Comparison of ENCODE assay signal across 11 cellular contexts in genomic region chr17:76268991-76269981, GRCh38. TPM values are rescaled to one million over a fixed set of nuclear protein-coding genes. Genes with fewer than 3 reads are reported as not detected.
DNase-seq lines count a peak whose midpoint lies in the region; ATAC-seq, FAIRE-seq and TF ChIP-seq lines count a peak whose summit lies in the region.
"Had no signal": no experiment of that assay in that cellular context is flagged by ENCODE, and none has a peak within 500 bp of the region (broad histone marks: within the 10 kb centered on the region; RNA-seq: fewer than 3 reads in every experiment).

No MANE protein-coding gene starts in this region.

- CTCF ChIA-PET in CD4-positive, alpha-beta T cell (lab: Charles Lee): interaction anchor here (0.7 to 6.5 kb wide), 10 partner anchors 10 to 148 kb away, joined by 3 to 29 read pairs (median 3); no protein-coding TSS in a partner anchor
- CTCF ChIA-PET in IMR-90 (lab: Yijun Ruan, JAX) (interaction anchor here (1.7 kb wide), 1 partner anchor 10 kb away, joined by 6 read pairs; no protein-coding TSS in a partner anchor), GM12878 (lab: Yijun Ruan, JAX) (interaction anchor here (0.7 to 10.6 kb wide), 7 partner anchors 10 to 146 kb away, joined by 3 to 160 read pairs (median 6); no protein-coding TSS in a partner anchor)

- SMC1A ChIA-PET in GM12878 (lab: Charles Lee; ENCODE audit: uncharacterized antibody, unreplicated experiment): interaction anchor here (0.9 to 10.2 kb wide), 10 partner anchors 9 to 144 kb away, joined by 3 to 152 read pairs (median 14); no protein-coding TSS in a partner anchor

- H4K5ac ChIP-seq in IMR-90 (ENCODE audit: low read depth, low read length): no peak overlapping the region

- peaks cover 13% of the 10 kb centered on the region for H3K4me1 ChIP-seq in IMR-90 (ENCODE audit: control insufficient read depth, insufficient read depth, low read length)
- H3K4me1 ChIP-seq in GM12878 (ENCODE audit: control insufficient read depth, insufficient read depth, low read length): peaks cover 48% of the 10 kb centered on the region
- peaks cover 14% of the 10 kb centered on the region for H3K4me1 ChIP-seq in ovary (ENCODE audit: insufficient read depth)

- peaks cover 32 to 58% of the 10 kb centered on the region in 2 experiments for H3K79me1 ChIP-seq in IMR-90 (ENCODE audit: low read depth in 1 of 2, low read length in 2 of 2)

- no peaks in the 10 kb centered on the region for H3K9me3 Mint-ChIP-seq in CD4-positive, alpha-beta T cell
- H3K9me3 Mint-ChIP-seq in natural killer cell treated with Interleukin-12 subunit alpha and Interleukin-12 subunit beta and Interleukin-15 and Interleukin-18, amount 100 ng/mL, for 72 hours: no peaks in the 10 kb centered on the region

- peaks cover 72% of the 10 kb centered on the region for H3K79me2 ChIP-seq in GM12878 (ENCODE audit: control insufficient read depth, insufficient read depth, low read length)

- H3K4me3 ChIP-seq in IMR-90 (ENCODE audit: insufficient read depth, low read depth, low read length): no peak overlapping the region
- H3K4me3 ChIP-seq in GM12878: peak overlapping the region; percentile 84
- no peak overlapping the region for H3K4me3 ChIP-seq in ovary

- H4K91ac ChIP-seq in IMR-90 (ENCODE audit: insufficient read depth, low read depth, low read length): no peak overlapping the region

- POLR2A ChIA-PET in CD4-positive, alpha-beta T cell (lab: Charles Lee): interaction anchor here (0.5 to 14.0 kb wide), 17 partner anchors 11 to 197 kb away, joined by 3 to 394 read pairs (median 4); partner anchors contain the start of genes RNF157 and SRP68
- POLR2A ChIA-PET in IMR-90 (lab: Charles Lee; ENCODE audit: unreplicated experiment): interaction anchor here (0.5 kb wide), 1 partner anchor 107 kb away, joined by 4 read pairs; no protein-coding TSS in a partner anchor
- POLR2A ChIA-PET in GM12878 (lab: Charles Lee): interaction anchor here (0.6 to 17.9 kb wide), 11 partner anchors 7 to 487 kb away, joined by 3 to 427 read pairs (median 4); partner anchors contain the start of genes RNF157 and UBALD2

- no peak overlapping the region for H3K14ac ChIP-seq in IMR-90 (replicated peaks; ENCODE audit: low read depth, low read length)

- TF ChIP-seq EP300 in GM12878 (IDR thresholded peaks at IDR 0.05; ENCODE audit: borderline replicate concordance in 1 of 2, control insufficient read depth in 1 of 2, low read depth in 2 of 2, low read length in 2 of 2) (no peak), ovary (IDR thresholded peaks at IDR 0.05) (no peak)

- no peak for TF ChIP-seq POLR2A in IMR-90 (IDR thresholded peaks at IDR 0.05; ENCODE audit: low read depth, low read length)
- peak; percentile 74; the same call in 1 of the 2 replicates for TF ChIP-seq POLR2A in GM12878 (IDR thresholded peaks at IDR 0.05; ENCODE audit: low read depth, low read length)
- no peak for TF ChIP-seq POLR2A in ovary (IDR thresholded peaks at IDR 0.05)

- no peak overlapping the region for H2BK15ac ChIP-seq in IMR-90 (ENCODE audit: low read depth, low read length)

- H2AFZ ChIP-seq in IMR-90 (replicated peaks; ENCODE audit: low read length, poor library complexity) (no peak overlapping the region), GM12878 (ENCODE audit: control insufficient read depth, low read depth, low read length) (no peak overlapping the region)

- H3K56ac ChIP-seq in IMR-90 (ENCODE audit: extremely low read depth, insufficient read depth, low read length): no peak overlapping the region

- H3K9ac ChIP-seq in IMR-90 (ENCODE audit: low read depth, low read length): no peak overlapping the region
- peak overlapping the region; percentile 93 for H3K9ac ChIP-seq in GM12878 (ENCODE audit: control insufficient read depth, insufficient read depth, low read length)

- in situ Hi-C loops in IMR-90 (cut with MboI; ENCODE audit: low sequenced_read_pairs): no loop called here
- in situ Hi-C loops in GM12878 (cut with MboI): loop anchor here (25.0 kb wide), 2 partner anchors 1193 to 1893 kb away; partner anchors contain the start of gene SYNGR2

- H3K18ac ChIP-seq in IMR-90 (ENCODE audit: low read depth, low read length): no peak overlapping the region

- H4K20me1 ChIP-seq in IMR-90 (ENCODE audit: insufficient read depth, low read length): no peaks in the 10 kb centered on the region
- no peaks in the 10 kb centered on the region for H4K20me1 ChIP-seq in GM12878 (ENCODE audit: control insufficient read depth, insufficient read depth)

- no peak for FAIRE-seq in GM12878 (lab: Jason Lieb, UNC)
- FAIRE-seq: G401.6 had no signal

- 0 out of 2 replicates have a peak overlapping the region, but pooled peaks have one; percentile 32 for H3K23ac ChIP-seq in IMR-90 (ENCODE audit: low read depth, low read length)

- no peak overlapping the region for H2BK5ac ChIP-seq in IMR-90 (ENCODE audit: low read depth, low read length, poor library complexity, severe bottlenecking)

- H2AK5ac ChIP-seq in IMR-90 (ENCODE audit: low read depth, low read length): no peak overlapping the region

- H3K27ac Mint-ChIP-seq in CD4-positive, alpha-beta T cell: peak overlapping the region; percentile 98
- peak overlapping the region; percentile 97 to 99 for H3K27ac Mint-ChIP-seq in natural killer cell treated with Interleukin-12 subunit alpha and Interleukin-12 subunit beta and Interleukin-15 and Interleukin-18, amount 100 ng/mL, for 72 hours

- H3K4me2 ChIP-seq in IMR-90 (ENCODE audit: low read depth, low read length): no peak overlapping the region
- peak overlapping the region; percentile 99 for H3K4me2 ChIP-seq in GM12878 (ENCODE audit: control insufficient read depth, insufficient read depth)

- no peak overlapping the region; the same call in 1 of the 2 replicates for H3K4ac ChIP-seq in IMR-90 (ENCODE audit: low read depth, low read length)

- no peaks in the 10 kb centered on the region for H3K27me3 ChIP-seq in CD4-positive, alpha-beta T cell (ENCODE audit: control insufficient read depth, insufficient read depth, low read length)
- H3K27me3 ChIP-seq in IMR-90 (ENCODE audit: control insufficient read depth, insufficient read depth, low read length) (no peaks in the 10 kb centered on the region), GM12878 (replicated peaks in 1 of 2; ENCODE audit: control insufficient read depth in 2 of 2, insufficient read depth in 2 of 2, low read length in 1 of 2) (no peaks in the 10 kb centered on the region), ovary (no peaks in the 10 kb centered on the region)

- H2BK120ac ChIP-seq in IMR-90 (ENCODE audit: low read depth, low read length): no peak overlapping the region

- no peak overlapping the region for H4K8ac ChIP-seq in IMR-90 (ENCODE audit: low read depth in 2 of 2, low read length in 2 of 2)

- H3K9me1 ChIP-seq in IMR-90 (ENCODE audit: insufficient read depth, low read length): peaks cover 5% of the 10 kb centered on the region; the same call in 1 of the 2 replicates

- BruUV-seq in IMR-90 (replicated peaks; lab: Mats Ljungman, UMichigan): no TSS peak
- no TSS peak for BruUV-seq in GM12878 (replicated peaks; lab: Mats Ljungman, UMichigan)

- intact Hi-C loops in CD4-positive, alpha-beta T cell (cut with DNase I, micrococcal nuclease): loop anchor here in 1 of 2 experiments (5.0 kb wide), 1 partner anchor 127 kb away; the partner anchor contains the start of gene FOXJ1
- intact Hi-C loops in IMR-90 (cut with micrococcal nuclease) (loop anchor here (5.0 kb wide), 1 partner anchor 132 kb away; no protein-coding TSS in a partner anchor), GM12878 (cut with micrococcal nuclease; ENCODE audit: unreplicated experiment) (loop anchor here (5.0 to 10.0 kb wide), 2 partner anchors 37 to 484 kb away; partner anchors contain the start of gene UNK), ovary (cut with DNase I) (no loop called here)

- H2AK9ac ChIP-seq in IMR-90 (replicated peaks; ENCODE audit: low read depth, low read length, poor library complexity): peak overlapping the region; percentile 20

- peaks cover 55% of the 10 kb centered on the region for H3K36me3 Mint-ChIP-seq in CD4-positive, alpha-beta T cell (ENCODE audit: low read depth)
- peaks cover 7% of the 10 kb centered on the region for H3K36me3 Mint-ChIP-seq in natural killer cell treated with Interleukin-12 subunit alpha and Interleukin-12 subunit beta and Interleukin-15 and Interleukin-18, amount 100 ng/mL, for 72 hours

- 83% methylated on average over 1 of the region's 12 CpGs; no CpG with 5 or more reads in 1 of the 2 experiments for WGBS in IMR-90 (ENCODE audit: extremely low coverage in 2 of 2, insufficient read length in 1 of 2), 2 experiments
- 41% methylated on average over 12 of the region's 12 CpGs for WGBS in GM12878 (ENCODE audit: insufficient coverage, insufficient replicate concordance, low lambda C conversion rate, missing lambda C conversion rate)
- 78 to 83% (median 80%) methylated on average over 12 of the region's 12 CpGs for WGBS in ovary, 3 donors

- H2BK20ac ChIP-seq in IMR-90 (ENCODE audit: low read depth, low read length): no peak overlapping the region

- dilution Hi-C loops in IMR-90 (cut with HindIII; ENCODE audit: low sequenced_read_pairs, unreplicated experiment): no loop called here

- no peak for DNase-seq in CD4-positive, alpha-beta T cell
- DNase-seq in IMR-90 (no peak), GM12878 (ENCODE audit: low read depth, low spot score) (no peak), ovary (no peak), SK-N-DZ (ENCODE audit: low spot score) (no peak), DMS153 treated with DMSO at 0.1 percent for 48 hours (lab: John Stamatoyannopoulos, UW; ENCODE audit: unreplicated experiment) (no peak), NOMO-1 (lab: John Stamatoyannopoulos, UW; ENCODE audit: unreplicated experiment in 2 of 2) (no peak)
- no peak for DNase-seq in natural killer cell treated with Interleukin-12 subunit alpha and Interleukin-12 subunit beta and Interleukin-15 and Interleukin-18, amount 100 ng/mL, for 72 hours (ENCODE audit: low spot score)
- DNase-seq: activated gamma-delta T cell, NCI-H524 had no signal

- H3K4me3 Mint-ChIP-seq in CD4-positive, alpha-beta T cell: peak overlapping the region; percentile 96
- peak overlapping the region; percentile 92 for H3K4me3 Mint-ChIP-seq in natural killer cell treated with Interleukin-12 subunit alpha and Interleukin-12 subunit beta and Interleukin-15 and Interleukin-18, amount 100 ng/mL, for 72 hours

- RAD21 ChIA-PET in GM12878 (lab: Charles Lee; ENCODE audit: unreplicated experiment): interaction anchor here (0.7 to 18.5 kb wide), 14 partner anchors 8 to 365 kb away, joined by 3 to 419 read pairs (median 7); partner anchors contain the start of genes MRPL38 and PRPSAP1

- H3K9me3 ChIP-seq in CD4-positive, alpha-beta T cell (ENCODE audit: control insufficient read depth, low read length): no peaks in the 10 kb centered on the region
- H3K9me3 ChIP-seq in IMR-90 (ENCODE audit: control insufficient read depth, insufficient read depth, low read length): no peaks in the 10 kb centered on the region
- H3K9me3 ChIP-seq in GM12878 (replicated peaks; ENCODE audit: control insufficient read depth, insufficient read depth, low read length): no peaks in the 10 kb centered on the region
- H3K9me3 ChIP-seq in ovary: no peaks in the 10 kb centered on the region

- ATAC-seq in CD4-positive, alpha-beta T cell (ENCODE audit: poor library complexity): no peak
- no peak for ATAC-seq in IMR-90 (ENCODE audit: low read depth)
- ATAC-seq in GM12878: no peak
- ATAC-seq in natural killer cell treated with Interleukin-12 subunit alpha and Interleukin-12 subunit beta and Interleukin-15 and Interleukin-18, amount 100 ng/mL, for 72 hours: no peak

- peak overlapping the region; percentile 91 for H3K27ac ChIP-seq in CD4-positive, alpha-beta T cell (ENCODE audit: low read depth, low read length)
- no peak overlapping the region for H3K27ac ChIP-seq in IMR-90 (ENCODE audit: insufficient read depth, low read length)
- H3K27ac ChIP-seq in GM12878 (ENCODE audit: control insufficient read depth, insufficient read depth): peak overlapping the region; percentile 99
- no peak overlapping the region for H3K27ac ChIP-seq in ovary

- peaks cover 68% of the 10 kb centered on the region for H3K4me1 Mint-ChIP-seq in CD4-positive, alpha-beta T cell (ENCODE audit: low read depth)
- H3K4me1 Mint-ChIP-seq in natural killer cell treated with Interleukin-12 subunit alpha and Interleukin-12 subunit beta and Interleukin-15 and Interleukin-18, amount 100 ng/mL, for 72 hours (ENCODE audit: low read depth in 2 of 2): peaks cover 37 to 39% of the 10 kb centered on the region in 2 donors

- H3K36me3 ChIP-seq in IMR-90 (ENCODE audit: control insufficient read depth, insufficient read depth, low read length): peaks cover 8% of the 10 kb centered on the region
- no peaks in the 10 kb centered on the region; a peak in 1 of 4 replicates for H3K36me3 ChIP-seq in GM12878 (ENCODE audit: control insufficient read depth in 2 of 2, insufficient read depth in 2 of 2, low read length in 1 of 2)
- no peaks in the 10 kb centered on the region for H3K36me3 ChIP-seq in ovary

- TF ChIP-seq CTCF in CD4-positive, alpha-beta T cell (IDR thresholded peaks at IDR 0.05): no peak
- TF ChIP-seq CTCF in IMR-90 (conservative IDR thresholded peaks at IDR 0.05; ENCODE audit: low read depth, low read length): no peak
- no peak for TF ChIP-seq CTCF in GM12878 (IDR thresholded peaks at IDR 0.05 in 2 of 3, conservative IDR thresholded peaks at IDR 0.05 in 1 of 3; ENCODE audit: control insufficient read depth in 2 of 3, extremely low read depth in 1 of 3, insufficient read depth in 1 of 3, low read depth in 3 of 3, low read length in 3 of 3)
- TF ChIP-seq CTCF in ovary (IDR thresholded peaks at IDR 0.05): no peak

- no peaks in the 10 kb centered on the region for H3K27me3 Mint-ChIP-seq in CD4-positive, alpha-beta T cell
- H3K27me3 Mint-ChIP-seq in natural killer cell treated with Interleukin-12 subunit alpha and Interleukin-12 subunit beta and Interleukin-15 and Interleukin-18, amount 100 ng/mL, for 72 hours: no peaks in the 10 kb centered on the region

- TF ChIP-seq RAD21 in IMR-90 (IDR thresholded peaks at IDR 0.05; ENCODE audit: low read length) (no peak), GM12878 (IDR thresholded peaks at IDR 0.05; ENCODE audit: insufficient read depth, low read depth, low read length) (no peak)

RNA-seq across cellular contexts. Expression of gene UBALD2, which starts 4.1 kb away (rescaled TPM):
- total RNA-seq in CD4-positive, alpha-beta T cell: 100 to 1,000 TPM; 253 to 265 TPM
- total RNA-seq in IMR-90 (2012; rRNA removed) (0.90 and 1.4 TPM in 2 replicates), GM12878 (2014; rRNA removed) (54.7 and 63.4 TPM in 2 replicates), GM12878 (2014; rRNA removed; fragmentation: Illumina TruSeq; extraction: Trizol) (12.3 and 17.1 TPM in 2 replicates), GM12878 (2021) (130 and 132 TPM in 2 replicates), ovary (10 to 100 TPM in 6 of 7 donors, 1 to 10 TPM in 1; 6.8 to 21.9 (median 14.4) TPM)
- polyA plus RNA-seq in IMR-90 (2012; rRNA removed) (12.1 and 19.9 TPM in 2 replicates), GM12878 (2011; rRNA removed) (50.3 and 165 TPM in 2 replicates), GM12878 (2014; fragmentation: Illumina TruSeq; extraction: Trizol) (12.1 and 24.0 TPM in 2 replicates), GM12878 (2014; fragmentation: Nextera tagmentation; extraction: Ambion mirVana) (10 to 100 TPM in 1 of 2 experiments, 1 to 10 TPM in 1; 4.4 to 16.4 TPM), GM12878 (2014; rRNA removed) (66.4 and 81.1 TPM in 2 replicates), GM12878 (2016; fragmentation: Nextera tagmentation; extraction: Ambion mirVana) (1 to 10 TPM; 2.8 TPM), ovary (10 to 100 TPM in 1 of 2 donors, 1 to 10 TPM in 1; 3.6 to 13.9 TPM)
- 11.6 and 33.1 TPM in 2 replicates for polyA plus RNA-seq in IMR-90 (2012; cell fraction: cytosol; rRNA removed)
- polyA plus RNA-seq in IMR-90 (2012; cell fraction: nucleus; rRNA removed; ENCODE audit: low replicate concordance): 14.2 and 21.7 TPM in 2 replicates
- total RNA-seq in GM12878 (2013; cell fraction: nucleolus; rRNA removed): 10.7 and 18.0 TPM in 2 replicates
- polyA plus RNA-seq in GM12878 (2011; ENCODE audit: low read depth): 44.7 TPM
- polyA plus RNA-seq in GM12878 (2011; cell fraction: cytosol; rRNA removed): 54.9 and 77.4 TPM in 2 replicates
- polyA plus RNA-seq in GM12878 (2011; cell fraction: nucleus; rRNA removed): 56.6 and 64.5 TPM in 2 replicates
- polyA plus RNA-seq in GM12878 (2012): 98.6 and 132 TPM in 2 replicates
- 24.4 and 40.4 TPM in 2 replicates for polyA minus RNA-seq in GM12878 (2011; rRNA and poly(A)+ RNA removed)
- polyA minus RNA-seq in GM12878 (2011; cell fraction: cytosol; rRNA and poly(A)+ RNA removed): 55.5 and 60.7 TPM in 2 replicates
- polyA minus RNA-seq in GM12878 (2011; cell fraction: nucleus; rRNA and poly(A)+ RNA removed): 18.3 and 30.3 TPM in 2 replicates
- 100 to 1,000 TPM; 216 to 262 TPM for total RNA-seq in natural killer cell treated with Interleukin-12 subunit alpha and Interleukin-12 subunit beta and Interleukin-15 and Interleukin-18, amount 100 ng/mL, for 72 hours
- 14.4 and 39.1 TPM in 2 replicates for polyA plus RNA-seq in SK-N-DZ (2014; cell fraction: cytosol; rRNA removed)
- 14.5 and 26.2 TPM in 2 replicates for polyA plus RNA-seq in SK-N-DZ (2014; cell fraction: nucleus; rRNA removed)

RNA-seq across cellular contexts. Expression of gene RNF157, which starts 29.0 kb away (rescaled TPM):
- 10 to 100 TPM; 18.5 to 21.1 TPM for total RNA-seq in CD4-positive, alpha-beta T cell
- 0.54 and 0.83 TPM in 2 replicates for total RNA-seq in IMR-90 (2012; rRNA removed)
- polyA plus RNA-seq in IMR-90 (2012; rRNA removed): 1.1 and 1.3 TPM in 2 replicates
- 0.56 and 0.93 TPM in 2 replicates for polyA plus RNA-seq in IMR-90 (2012; cell fraction: cytosol; rRNA removed)
- 0.74 and 1.1 TPM in 2 replicates for polyA plus RNA-seq in IMR-90 (2012; cell fraction: nucleus; rRNA removed; ENCODE audit: low replicate concordance)
- 1.4 and 2.8 TPM in 2 replicates for total RNA-seq in GM12878 (2013; cell fraction: nucleolus; rRNA removed)
- total RNA-seq in GM12878 (2014; rRNA removed): 9.7 and 10.4 TPM in 2 replicates
- total RNA-seq in GM12878 (2014; rRNA removed; fragmentation: Illumina TruSeq; extraction: Trizol): 10.4 and 11.8 TPM in 2 replicates
- total RNA-seq in GM12878 (2021): 14.8 and 17.9 TPM in 2 replicates
- 5.8 TPM for polyA plus RNA-seq in GM12878 (2011; ENCODE audit: low read depth)
- 6.0 and 7.3 TPM in 2 replicates for polyA plus RNA-seq in GM12878 (2011; rRNA removed)
- 7.3 and 8.6 TPM in 2 replicates for polyA plus RNA-seq in GM12878 (2011; cell fraction: cytosol; rRNA removed)
- polyA plus RNA-seq in GM12878 (2011; cell fraction: nucleus; rRNA removed): 3.7 and 4.7 TPM in 2 replicates
- 6.4 and 8.4 TPM in 2 replicates for polyA plus RNA-seq in GM12878 (2012)
- 14.1 and 15.9 TPM in 2 replicates for polyA plus RNA-seq in GM12878 (2014; fragmentation: Illumina TruSeq; extraction: Trizol)
- 1 to 10 TPM; 5.2 to 9.5 TPM for polyA plus RNA-seq in GM12878 (2014; fragmentation: Nextera tagmentation; extraction: Ambion mirVana)
- polyA plus RNA-seq in GM12878 (2014; rRNA removed): 12.1 and 12.3 TPM in 2 replicates
- 1 to 10 TPM; 1.4 to 3.4 TPM for polyA plus RNA-seq in GM12878 (2016; fragmentation: Nextera tagmentation; extraction: Ambion mirVana)
- 6.6 and 10.4 TPM in 2 replicates for polyA minus RNA-seq in GM12878 (2011; rRNA and poly(A)+ RNA removed)
- 3.1 and 4.8 TPM in 2 replicates for polyA minus RNA-seq in GM12878 (2011; cell fraction: cytosol; rRNA and poly(A)+ RNA removed)
- 2.5 and 6.2 TPM in 2 replicates for polyA minus RNA-seq in GM12878 (2011; cell fraction: nucleus; rRNA and poly(A)+ RNA removed)
- 100 to 1,000 TPM in 1 of 2 donors, 10 to 100 TPM in 1; 46.6 to 124 TPM for total RNA-seq in natural killer cell treated with Interleukin-12 subunit alpha and Interleukin-12 subunit beta and Interleukin-15 and Interleukin-18, amount 100 ng/mL, for 72 hours
- 1 to 10 TPM; 1.3 to 4.3 (median 2.6) TPM for total RNA-seq in ovary
- polyA plus RNA-seq in ovary: 1 to 10 TPM; 1.4 to 1.9 TPM
- 42.3 and 54.7 TPM in 2 replicates for polyA plus RNA-seq in SK-N-DZ (2014; cell fraction: cytosol; rRNA removed)
- polyA plus RNA-seq in SK-N-DZ (2014; cell fraction: nucleus; rRNA removed): 26.2 and 30.9 TPM in 2 replicates

RNA-seq across cellular contexts. Expression of gene QRICH2, which starts 38.8 kb away (rescaled TPM):
- 1 to 10 TPM; 1.8 to 2.1 TPM for total RNA-seq in CD4-positive, alpha-beta T cell
- total RNA-seq in IMR-90 (2012; rRNA removed) (3.9 and 4.8 TPM in 2 replicates), GM12878 (2014; rRNA removed) (0.23 and 0.27 TPM in 2 replicates), GM12878 (2014; rRNA removed; fragmentation: Illumina TruSeq; extraction: Trizol) (0.18 and 0.27 TPM in 2 replicates), GM12878 (2021) (0.35 and 0.72 TPM in 2 replicates), ovary (1 to 10 TPM; 1.1 to 3.8 (median 1.5) TPM)
- polyA plus RNA-seq in IMR-90 (2012; rRNA removed) (4.3 and 4.7 TPM in 2 replicates), GM12878 (2011; rRNA removed) (0.07 and 0.15 TPM in 2 replicates), GM12878 (2014; fragmentation: Illumina TruSeq; extraction: Trizol) (0.12 TPM in 1 of 2 replicates, not detected in the other), GM12878 (2014; fragmentation: Nextera tagmentation; extraction: Ambion mirVana) (under 1 TPM; 0.04 to 0.05 TPM), GM12878 (2014; rRNA removed) (0.44 and 0.58 TPM in 2 replicates), GM12878 (2016; fragmentation: Nextera tagmentation; extraction: Ambion mirVana) (under 1 TPM; 0.51 to 0.54 TPM), ovary (1 to 10 TPM in 1 of 2 donors, under 1 TPM in 1; 0.42 to 1.9 TPM)
- 1.5 and 2.8 TPM in 2 replicates for polyA plus RNA-seq in IMR-90 (2012; cell fraction: cytosol; rRNA removed)
- 30.2 and 57.3 TPM in 2 replicates for polyA plus RNA-seq in IMR-90 (2012; cell fraction: nucleus; rRNA removed; ENCODE audit: low replicate concordance)
- total RNA-seq in GM12878 (2013; cell fraction: nucleolus; rRNA removed): 1.3 and 1.8 TPM in 2 replicates
- 0.17 TPM for polyA plus RNA-seq in GM12878 (2011; ENCODE audit: low read depth)
- 0.22 and 0.28 TPM in 2 replicates for polyA plus RNA-seq in GM12878 (2011; cell fraction: cytosol; rRNA removed)
- polyA plus RNA-seq in GM12878 (2011; cell fraction: nucleus; rRNA removed): 0.73 and 0.76 TPM in 2 replicates
- polyA plus RNA-seq in GM12878 (2012): 0.27 and 0.32 TPM in 2 replicates
- 1.4 and 1.8 TPM in 2 replicates for polyA minus RNA-seq in GM12878 (2011; rRNA and poly(A)+ RNA removed)
- 0.31 TPM in 1 of 2 replicates, not detected in the other for polyA minus RNA-seq in GM12878 (2011; cell fraction: cytosol; rRNA and poly(A)+ RNA removed)
- polyA minus RNA-seq in GM12878 (2011; cell fraction: nucleus; rRNA and poly(A)+ RNA removed): 0.36 and 1.1 TPM in 2 replicates
- 1 to 10 TPM; 4.1 to 5.9 TPM for total RNA-seq in natural killer cell treated with Interleukin-12 subunit alpha and Interleukin-12 subunit beta and Interleukin-15 and Interleukin-18, amount 100 ng/mL, for 72 hours
- 1.7 and 1.8 TPM in 2 replicates for polyA plus RNA-seq in SK-N-DZ (2014; cell fraction: cytosol; rRNA removed)
- 2.2 and 5.5 TPM in 2 replicates for polyA plus RNA-seq in SK-N-DZ (2014; cell fraction: nucleus; rRNA removed)

Comparison
In these comparisons a context has a peak if more than half of its experiments do, and no peak if none do; other contexts are left out.
1. H3K27ac ChIP-seq: peak in CD4-positive, alpha-beta T cell (single experiment) and GM12878 (single experiment); none in IMR-90 (single experiment) and ovary (0 of 2).
2. intact Hi-C loops: an anchor here in IMR-90 (5.0 kb wide) and GM12878 (5.0 to 10.0 kb wide); none called in ovary.